ENCODE assay signal across 1 cellular context in genomic region chr2:227701556-227701955, GRCh38.
TF ChIP-seq lines count a peak whose summit lies in the region.

No MANE protein-coding gene starts in this region.

TF ChIP-seq in GM23338, 12 proteins besides CTCF, POLR2A, EP300 and RAD21 (continued from another document):
- no peak for TF ChIP-seq REST (IDR thresholded peaks at IDR 0.05; ENCODE audit: unreplicated experiment)
- TF ChIP-seq ZNF331 (CRISPR knock-in tag; IDR thresholded peaks at IDR 0.05; ENCODE audit: low read depth): no peak
- no peak for TF ChIP-seq POLR2AphosphoS5 (IDR thresholded peaks at IDR 0.05; ENCODE audit: low read depth)
- TF ChIP-seq STAT1 (IDR thresholded peaks at IDR 0.05; ENCODE audit: unreplicated experiment): no peak
- TF ChIP-seq ZNF114 (CRISPR knock-in tag; IDR thresholded peaks at IDR 0.05): no peak
- no peak for TF ChIP-seq CREB1 (CRISPR knock-in tag; IDR thresholded peaks at IDR 0.05; ENCODE audit: low read depth)
